ENCODE assay signal across 17 cellular contexts in the genomic region with DNA sequence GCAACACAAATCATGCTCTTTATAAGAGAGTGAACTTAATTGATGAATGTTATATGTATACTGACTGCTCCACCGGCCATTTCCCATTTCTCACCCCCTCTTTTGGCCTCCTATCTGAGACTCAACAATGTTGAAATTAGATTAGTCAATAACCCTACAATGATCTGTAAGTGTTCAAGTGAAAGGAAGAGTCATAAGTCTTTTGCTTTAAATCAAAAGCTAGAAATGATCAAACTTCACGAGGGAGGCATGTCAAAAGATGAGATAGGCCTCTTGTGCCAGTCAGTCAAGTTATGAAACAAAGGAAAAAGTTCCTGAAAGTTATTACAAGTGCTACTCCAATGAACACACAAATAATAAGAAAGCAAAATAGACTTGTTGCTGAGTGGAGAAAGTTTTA.
A peak's percentile ranks its signal among the peaks of the same experiment; 100 is the strongest.
DNase-seq lines count a peak whose midpoint lies in the region; ATAC-seq and TF ChIP-seq lines count a peak whose summit lies in the region.
"Had no signal": no experiment of that assay in that cellular context is flagged by ENCODE, and none has a peak within 500 bp of the region (broad histone marks: within the 10 kb centered on the region; RNA-seq: fewer than 3 reads in every experiment).

No MANE protein-coding gene starts in this region.

- H3K4me3 Mint-ChIP-seq in activated naive CD4-positive, alpha-beta T cell treated with anti-CD3 and anti-CD28 coated beads for 36 hours: no peak overlapping the region
- H3K4me3 Mint-ChIP-seq in CD4-positive, alpha-beta T cell: no peak overlapping the region
- no peak overlapping the region for H3K4me3 Mint-ChIP-seq in HFFc6
- H3K4me3 Mint-ChIP-seq in activated naive CD8-positive, alpha-beta T cell treated with anti-CD3 and anti-CD28 coated beads, Interleukin-2, amount 50 U/mL, for 24 hours: peak overlapping the region; percentile 1
- H3K4me3 Mint-ChIP-seq: CD8-positive, alpha-beta T cell had no signal

- peaks cover 33% of the 10 kb centered on the region for H3K4me1 Mint-ChIP-seq in activated naive CD4-positive, alpha-beta T cell treated with anti-CD3 and anti-CD28 coated beads for 36 hours (ENCODE audit: low read depth)
- peaks cover 25% of the 10 kb centered on the region for H3K4me1 Mint-ChIP-seq in CD4-positive, alpha-beta T cell (ENCODE audit: low read depth)
- H3K4me1 Mint-ChIP-seq in HFFc6 (ENCODE audit: low read depth): peaks cover 82% of the 10 kb centered on the region
- H3K4me1 Mint-ChIP-seq in activated naive CD8-positive, alpha-beta T cell treated with anti-CD3 and anti-CD28 coated beads, Interleukin-2, amount 50 U/mL, for 24 hours: peaks cover 25% of the 10 kb centered on the region

- intact Hi-C loops in activated naive CD4-positive, alpha-beta T cell treated with anti-CD3 and anti-CD28 coated beads for 36 hours (cut with micrococcal nuclease): loop anchor here (1.0 to 2.0 kb wide), 3 partner anchors 30 to 122 kb away; no protein-coding TSS in a partner anchor
- intact Hi-C loops in CD4-positive, alpha-beta T cell (cut with DNase I, micrococcal nuclease): loop anchor here in 1 of 2 experiments (10.0 kb wide), 1 partner anchor 120 kb away; the partner anchor contains the start of gene ERBIN
- intact Hi-C loops in dorsolateral prefrontal cortex (cut with DNase I): no loop called here

- H3K36me3 Mint-ChIP-seq in activated naive CD4-positive, alpha-beta T cell treated with anti-CD3 and anti-CD28 coated beads for 36 hours (ENCODE audit: low read depth): peaks cover 55% of the 10 kb centered on the region
- H3K36me3 Mint-ChIP-seq in CD4-positive, alpha-beta T cell (ENCODE audit: low read depth): peaks cover 5% of the 10 kb centered on the region
- peaks cover 38% of the 10 kb centered on the region for H3K36me3 Mint-ChIP-seq in HFFc6 (ENCODE audit: low read depth)
- H3K36me3 Mint-ChIP-seq in activated naive CD8-positive, alpha-beta T cell treated with anti-CD3 and anti-CD28 coated beads, Interleukin-2, amount 50 U/mL, for 24 hours (ENCODE audit: low read depth): peaks cover 49% of the 10 kb centered on the region

- H3K27ac Mint-ChIP-seq in activated naive CD4-positive, alpha-beta T cell treated with anti-CD3 and anti-CD28 coated beads for 36 hours: no peak overlapping the region
- H3K27ac Mint-ChIP-seq in CD4-positive, alpha-beta T cell: peak overlapping the region; percentile 70
- peak overlapping the region; percentile 17; the same call in 1 of the 2 replicates for H3K27ac Mint-ChIP-seq in HFFc6
- no peak overlapping the region for H3K27ac Mint-ChIP-seq in activated naive CD8-positive, alpha-beta T cell treated with anti-CD3 and anti-CD28 coated beads, Interleukin-2, amount 50 U/mL, for 24 hours

- no peak overlapping the region for H3K4me3 ChIP-seq in dorsolateral prefrontal cortex
- H3K4me3 ChIP-seq: A549, HAP-1 had no signal

- no peaks in the 10 kb centered on the region for H3K27me3 Mint-ChIP-seq in activated naive CD4-positive, alpha-beta T cell treated with anti-CD3 and anti-CD28 coated beads for 36 hours (ENCODE audit: low read depth)
- H3K27me3 Mint-ChIP-seq in CD4-positive, alpha-beta T cell: no peaks in the 10 kb centered on the region
- no peaks in the 10 kb centered on the region; the same call in 1 of the 2 replicates for H3K27me3 Mint-ChIP-seq in HFFc6 (ENCODE audit: insufficient read depth)
- no peaks in the 10 kb centered on the region for H3K27me3 Mint-ChIP-seq in activated naive CD8-positive, alpha-beta T cell treated with anti-CD3 and anti-CD28 coated beads, Interleukin-2, amount 50 U/mL, for 24 hours

- H3K27ac ChIP-seq in CD4-positive, alpha-beta T cell (ENCODE audit: low read depth, low read length): no peak overlapping the region
- H3K27ac ChIP-seq in dorsolateral prefrontal cortex: peak overlapping the region in 8 of 59 donors; percentile 12 to 99 (median 97)
- H3K27ac ChIP-seq: A549, C4-2B had no signal

- POLR2A ChIA-PET in CD4-positive, alpha-beta T cell (lab: Charles Lee): interaction anchor here (0.6 kb wide), 1 partner anchor 239 kb away, joined by 3 read pairs; no protein-coding TSS in a partner anchor

- ATAC-seq in CD4-positive, alpha-beta T cell (ENCODE audit: poor library complexity): no peak
- ATAC-seq in activated naive CD8-positive, alpha-beta T cell treated with anti-CD3 and anti-CD28 coated beads, Interleukin-2, amount 50 U/mL, for 24 hours: no peak
- ATAC-seq: A549; CD8-positive, alpha-beta T cell; HepG2 had no signal

- peak; percentile 10 for DNase-seq in activated naive CD4-positive, alpha-beta T cell treated with anti-CD3 and anti-CD28 coated beads for 36 hours
- no peak for DNase-seq in activated naive CD4-positive, alpha-beta T cell (lab: John Stamatoyannopoulos, UW)
- DNase-seq in CD4-positive, alpha-beta T cell: no peak
- DNase-seq in HFFc6: no peak
- no peak for DNase-seq in activated naive CD8-positive, alpha-beta T cell treated with anti-CD3 and anti-CD28 coated beads, Interleukin-2, amount 50 U/mL, for 24 hours
- DNase-seq in activated CD4-positive, CD25-positive, alpha-beta regulatory T cell (lab: John Stamatoyannopoulos, UW): no peak
- no peak for DNase-seq in dorsolateral prefrontal cortex
- no peak for DNase-seq in D341Med (ENCODE audit: low spot score)
- DNase-seq: BE2C; CD8-positive, alpha-beta T cell; COR-L47; DND-41; GDM1 had no signal

- H3K9me3 ChIP-seq in CD4-positive, alpha-beta T cell (ENCODE audit: control insufficient read depth, low read length): peaks cover 5% of the 10 kb centered on the region
- H3K9me3 ChIP-seq: A549, BE2C had no signal

- H3K9me3 Mint-ChIP-seq in activated naive CD4-positive, alpha-beta T cell treated with anti-CD3 and anti-CD28 coated beads for 36 hours: peaks cover 16% of the 10 kb centered on the region
- H3K9me3 Mint-ChIP-seq in CD4-positive, alpha-beta T cell: no peaks in the 10 kb centered on the region
- H3K9me3 Mint-ChIP-seq in HFFc6: no peaks in the 10 kb centered on the region
- H3K9me3 Mint-ChIP-seq in activated naive CD8-positive, alpha-beta T cell treated with anti-CD3 and anti-CD28 coated beads, Interleukin-2, amount 50 U/mL, for 24 hours: peaks cover 4% of the 10 kb centered on the region
- H3K9me3 Mint-ChIP-seq: CD8-positive, alpha-beta T cell had no signal

- TF ChIP-seq CTCF in CD4-positive, alpha-beta T cell (IDR thresholded peaks at IDR 0.05): no peak
- TF ChIP-seq CTCF in HFFc6 (IDR thresholded peaks at IDR 0.05) (no peak), dorsolateral prefrontal cortex (IDR thresholded peaks at IDR 0.05 in 54 of 56, conservative IDR thresholded peaks at IDR 0.05 in 2 of 56; ENCODE audit: low read depth in 1 of 56, partially characterized antibody in 56 of 56) (no peak)

- no peaks in the 10 kb centered on the region for H3K27me3 ChIP-seq in CD4-positive, alpha-beta T cell (ENCODE audit: control insufficient read depth, insufficient read depth, low read length)
- H3K27me3 ChIP-seq in dorsolateral prefrontal cortex: no peaks in the 10 kb centered on the region
- H3K27me3 ChIP-seq: BE2C had no signal

- CTCF ChIA-PET in activated naive CD4-positive, alpha-beta T cell treated with anti-CD3 and anti-CD28 coated beads for 36 hours (lab: Charles Lee): interaction anchor here (0.6 to 0.8 kb wide), 3 partner anchors 14 to 1342 kb away, joined by 3 read pairs; no protein-coding TSS in a partner anchor
- CTCF ChIA-PET in CD4-positive, alpha-beta T cell (lab: Charles Lee): no interaction called here

Comparison
In these comparisons a context has a peak if more than half of its experiments do, and no peak if none do; other contexts are left out.
1. H3K27ac Mint-ChIP-seq: peak in CD4-positive, alpha-beta T cell (single experiment) and HFFc6 (single experiment); none in activated naive CD4-positive, alpha-beta T cell treated with anti-CD3 and anti-CD28 coated beads for 36 hours (single experiment) and activated naive CD8-positive, alpha-beta T cell treated with anti-CD3 and anti-CD28 coated beads, Interleukin-2, amount 50 U/mL, for 24 hours (single experiment).